ENCODE assay signal across 21 cellular contexts in the genomic region with DNA sequence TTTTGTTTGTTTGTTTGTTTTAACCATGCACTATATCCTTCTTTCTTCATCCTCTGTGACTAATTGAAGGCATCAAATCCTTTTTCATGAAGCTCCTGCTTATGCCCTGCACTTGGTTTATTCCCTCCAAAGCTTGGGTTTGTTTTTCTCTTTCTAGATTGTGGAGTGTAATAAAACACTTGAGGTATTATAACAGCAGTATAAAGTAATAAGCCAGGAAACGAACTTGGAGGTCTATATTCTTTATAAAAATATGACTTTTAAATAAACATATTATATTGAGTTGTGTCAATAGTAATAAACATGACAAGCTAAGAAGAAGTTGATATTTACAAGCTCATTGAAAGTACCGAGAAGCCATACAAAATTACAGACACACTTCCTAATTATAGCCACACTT.
"Had no signal": no experiment of that assay in that cellular context is flagged by ENCODE, and none has a peak within 500 bp of the region (broad histone marks: within the 10 kb centered on the region; RNA-seq: fewer than 3 reads in every experiment).

No MANE protein-coding gene starts in this region.

- H3K27ac ChIP-seq: gastrocnemius medialis, left lung, parathyroid adenoma, prostate gland, right atrium auricular region, stomach, thyroid gland had no signal

- H3K9me3 ChIP-seq: gastrocnemius medialis, left lung, prostate gland, right atrium auricular region, stomach, thyroid gland had no signal

- H2AFZ ChIP-seq: parathyroid adenoma had no signal

- DNase-seq: cortex of kidney; effector memory CD8-positive, alpha-beta T cell; foreskin fibroblast; gastrocnemius medialis; head of caudate nucleus; kidney; left lung; mesenchymal stem cell; naive thymus-derived CD8-positive, alpha-beta T cell; stimulated activated CD4-positive, alpha-beta T cell treated with anti-CD3 and anti-CD28 coated beads, Interleukin-2, amount 100 ng/mL, for 24 hours; stimulated activated CD4-positive, alpha-beta T cell treated with anti-CD3 and anti-CD28 coated beads, Interleukin-4, amount 100 ng/mL, for 24 hours; stimulated activated naive CD4-positive, alpha-beta T cell treated with Interleukin-2 at 50 U/mL for 16 hours; stomach; thyroid gland had no signal

- H3K4me3 ChIP-seq: gastrocnemius medialis, left lung, prostate gland, right atrium auricular region, stomach, thyroid gland had no signal

- H3K4me3 Mint-ChIP-seq: effector memory CD8-positive, alpha-beta T cell; mesothelial cell of epicardium; naive thymus-derived CD8-positive, alpha-beta T cell; stimulated activated effector memory CD8-positive, alpha-beta T cell treated with anti-CD3 and anti-CD28 coated beads, Interleukin-12 subunit alpha, Interleukin-12 subunit beta, amount 100 ng/mL, for 72 hours; type B pancreatic cell had no signal

- ATAC-seq: effector memory CD8-positive, alpha-beta T cell; gastrocnemius medialis; left lung; naive thymus-derived CD8-positive, alpha-beta T cell; sciatic nerve; stimulated activated effector memory CD8-positive, alpha-beta T cell treated with anti-CD3 and anti-CD28 coated beads, Interleukin-12 subunit alpha, Interleukin-12 subunit beta, amount 100 ng/mL, for 72 hours had no signal

- H3K9me3 Mint-ChIP-seq: mesothelial cell of epicardium, type B pancreatic cell had no signal

- H3K27me3 Mint-ChIP-seq: effector memory CD8-positive, alpha-beta T cell had no signal

- H3K36me3 Mint-ChIP-seq: mesothelial cell of epicardium; naive thymus-derived CD8-positive, alpha-beta T cell; stimulated activated effector memory CD8-positive, alpha-beta T cell treated with anti-CD3 and anti-CD28 coated beads, Interleukin-12 subunit alpha, Interleukin-12 subunit beta, amount 100 ng/mL, for 72 hours; type B pancreatic cell had no signal

- H3K27me3 ChIP-seq: gastrocnemius medialis, left lung, right atrium auricular region, stomach, thyroid gland had no signal

- H3K27ac Mint-ChIP-seq: effector memory CD8-positive, alpha-beta T cell; mesothelial cell of epicardium; naive thymus-derived CD8-positive, alpha-beta T cell; stimulated activated effector memory CD8-positive, alpha-beta T cell treated with anti-CD3 and anti-CD28 coated beads, Interleukin-12 subunit alpha, Interleukin-12 subunit beta, amount 100 ng/mL, for 72 hours; type B pancreatic cell had no signal

- H3K36me3 ChIP-seq: gastrocnemius medialis, left lung, prostate gland, right atrium auricular region, stomach, thyroid gland had no signal

- H3K4me1 ChIP-seq: gastrocnemius medialis, left lung, parathyroid adenoma, prostate gland, stomach, thyroid gland had no signal

- H3K9ac ChIP-seq: parathyroid adenoma had no signal

- H3K4me1 Mint-ChIP-seq: naive thymus-derived CD8-positive, alpha-beta T cell; stimulated activated effector memory CD8-positive, alpha-beta T cell treated with anti-CD3 and anti-CD28 coated beads, Interleukin-12 subunit alpha, Interleukin-12 subunit beta, amount 100 ng/mL, for 72 hours had no signal
